13 cellular contexts compared by ENCODE assay signal in genomic region chr13:67071918-67072598, GRCh38.
"Had no signal": no experiment of that assay in that cellular context is flagged by ENCODE, and none has a peak within 500 bp of the region (broad histone marks: within the 10 kb centered on the region; RNA-seq: fewer than 3 reads in every experiment).

No MANE protein-coding gene starts in this region.

- H3K27me3 ChIP-seq: right lobe of liver, testis, upper lobe of right lung had no signal

- H3K4me1 ChIP-seq: psoas muscle, testis, upper lobe of right lung had no signal

- H3K4me2 ChIP-seq: smooth muscle cell had no signal

- ATAC-seq: psoas muscle, right lobe of liver, T-helper 17 cell, upper lobe of right lung had no signal

- H3K9me3 ChIP-seq: psoas muscle, right lobe of liver, testis, upper lobe of right lung had no signal

- H3K4me3 ChIP-seq: psoas muscle, right lobe of liver, smooth muscle cell, testis, upper lobe of right lung had no signal

- DNase-seq: activated CD4-positive, alpha-beta T cell treated with anti-CD3 and anti-CD28 coated beads, Interleukin-2, amount 10 ng/mL, durations not matched to agents 7 days and 5 days; activated CD8-positive, alpha-beta memory T cell treated with anti-CD3 and anti-CD28 coated beads for 24 hours; activated naive CD8-positive, alpha-beta T cell treated with anti-CD3 and anti-CD28 coated beads for 36 hours; amygdala; effector memory CD4-positive, alpha-beta T cell; foreskin fibroblast; psoas muscle; right lobe of liver; stimulated activated CD4-positive, alpha-beta T cell treated with anti-CD3 and anti-CD28 coated beads, Interleukin-4, amount 100 ng/mL, for 4 hours; T-helper 17 cell; testis; upper lobe of right lung had no signal

- H3K36me3 ChIP-seq: right lobe of liver, upper lobe of right lung had no signal

- H3K27ac ChIP-seq: psoas muscle, right lobe of liver, testis, upper lobe of right lung had no signal
